In genomic region chr1:228059536-228060457, GRCh38 we compare ENCODE assay signal across 8 cellular contexts. TPM values are rescaled to one million over a fixed set of nuclear protein-coding genes. Genes with fewer than 3 reads are reported as not detected.
DNase-seq lines count a peak whose midpoint lies in the region; ATAC-seq and TF ChIP-seq lines count a peak whose summit lies in the region.

No MANE protein-coding gene starts in this region.

- H3K36me3 ChIP-seq in esophagus (ENCODE audit: control insufficient read depth in 2 of 2, insufficient read depth in 2 of 2, low read length in 1 of 2) (no peaks in the 10 kb centered on the region), osteoblast (ENCODE audit: insufficient read depth, low read length) (no peaks in the 10 kb centered on the region)

- TF ChIP-seq CTCF in osteoblast (IDR thresholded peaks at IDR 0.05; ENCODE audit: extremely low read depth, low read depth, low read length) = no peak

- DNase-seq in DMS79 (lab: John Stamatoyannopoulos, UW) (peak; percentile 60), NCI-H146 treated with DMSO at 0.1 percent for 48 hours (lab: John Stamatoyannopoulos, UW; ENCODE audit: unreplicated experiment) (peak; percentile 84), osteoblast (ENCODE audit: insufficient read length, low spot score, missing footprints) (peak; percentile 82)
- DNase-seq in activated CD8-positive, alpha-beta T cell treated with anti-CD3 and anti-CD28 coated beads, Interleukin-2, amount 10 ng/mL, durations not matched to agents 7 days and 5 days = peak; percentile 73

- H3K4me1 Mint-ChIP-seq in activated CD8-positive, alpha-beta T cell treated with anti-CD3 and anti-CD28 coated beads, Interleukin-2, amount 10 ng/mL, durations not matched to agents 7 days and 5 days (ENCODE audit: low read depth) = peaks cover 7% of the 10 kb centered on the region

- peaks cover 50% of the 10 kb centered on the region for H3K27me3 Mint-ChIP-seq in activated CD8-positive, alpha-beta T cell treated with anti-CD3 and anti-CD28 coated beads, Interleukin-2, amount 10 ng/mL, durations not matched to agents 7 days and 5 days (ENCODE audit: low read depth)

- no peaks in the 10 kb centered on the region for H3K36me3 Mint-ChIP-seq in activated CD8-positive, alpha-beta T cell treated with anti-CD3 and anti-CD28 coated beads, Interleukin-2, amount 10 ng/mL, durations not matched to agents 7 days and 5 days (ENCODE audit: low read depth)

- H3K9me3 Mint-ChIP-seq in activated CD8-positive, alpha-beta T cell treated with anti-CD3 and anti-CD28 coated beads, Interleukin-2, amount 10 ng/mL, durations not matched to agents 7 days and 5 days (ENCODE audit: insufficient read depth) = no peaks in the 10 kb centered on the region

- H3K4me3 ChIP-seq in esophagus (ENCODE audit: low read depth in 1 of 2, low read length in 2 of 2) (peak overlapping the region; percentile 34 to 40), osteoblast (ENCODE audit: insufficient read depth, low read length) (no peak overlapping the region)

- peak overlapping the region; percentile 55 for H3K4me3 Mint-ChIP-seq in activated CD8-positive, alpha-beta T cell treated with anti-CD3 and anti-CD28 coated beads, Interleukin-2, amount 10 ng/mL, durations not matched to agents 7 days and 5 days

- POLR2A ChIA-PET in activated CD8-positive, alpha-beta T cell treated with anti-CD3 and anti-CD28 coated beads, Interleukin-2, amount 10 ng/mL, durations not matched to agents 7 days and 5 days (lab: Charles Lee) = interaction anchor here (4.1 kb wide), 1 partner anchor 22 kb away, joined by 17 read pairs; the partner anchor contains the start of gene ARF1

- no peaks in the 10 kb centered on the region for H3K27me3 ChIP-seq in esophagus (ENCODE audit: control insufficient read depth in 1 of 2, insufficient read depth in 2 of 2, low read length in 2 of 2)
- H3K27me3 ChIP-seq in osteoblast (ENCODE audit: insufficient read depth, low read length) = peaks cover 56% of the 10 kb centered on the region

- no peaks in the 10 kb centered on the region for H3K79me2 ChIP-seq in osteoblast (ENCODE audit: insufficient read depth, low read length)

- H3K9me3 ChIP-seq in esophagus (ENCODE audit: control insufficient read depth in 2 of 2, insufficient read depth in 1 of 2, low read depth in 1 of 2, low read length in 1 of 2) (peaks cover 4 to 12% of the 10 kb centered on the region in 2 donors), osteoblast (ENCODE audit: low read depth, low read length) (no peaks in the 10 kb centered on the region)

- 5% methylated on average over 33 to 35 of the region's 35 CpGs for WGBS in esophagus, 2 donors

- no peak overlapping the region for H2AFZ ChIP-seq in osteoblast (ENCODE audit: low read length)

- H3K27ac ChIP-seq in esophagus (ENCODE audit: low read depth in 2 of 2, low read length in 1 of 2) (peak overlapping the region; percentile 11 to 21), osteoblast (ENCODE audit: low read depth, low read length) (no peak overlapping the region)

- no peaks in the 10 kb centered on the region for H4K20me1 ChIP-seq in osteoblast (ENCODE audit: insufficient read depth, low read length)

- H3K4me1 ChIP-seq in esophagus (ENCODE audit: control insufficient read depth in 2 of 2, insufficient read depth in 2 of 2, low read length in 1 of 2) = peaks cover 3% of the 10 kb centered on the region in 2 donors
- no peaks in the 10 kb centered on the region for H3K4me1 ChIP-seq in osteoblast (ENCODE audit: insufficient read depth, low read length)

- ATAC-seq in activated CD8-positive, alpha-beta T cell treated with anti-CD3 and anti-CD28 coated beads, Interleukin-2, amount 10 ng/mL, durations not matched to agents 7 days and 5 days = peak; percentile 70
- ATAC-seq in GM18858 (IDR thresholded peaks at IDR 0.05; ENCODE audit: unreplicated experiment) = no peak
- no peak for ATAC-seq in GM19395 (IDR thresholded peaks at IDR 0.05; ENCODE audit: unreplicated experiment)
- no peak for ATAC-seq in GM18511 (IDR thresholded peaks at IDR 0.05; ENCODE audit: unreplicated experiment)

- CTCF ChIA-PET in activated CD8-positive, alpha-beta T cell treated with anti-CD3 and anti-CD28 coated beads, Interleukin-2, amount 10 ng/mL, durations not matched to agents 7 days and 5 days (lab: Charles Lee) = no interaction called here

- no peak overlapping the region for H3K4me2 ChIP-seq in osteoblast (ENCODE audit: insufficient read depth, low read length)

- no peak overlapping the region for H3K27ac Mint-ChIP-seq in activated CD8-positive, alpha-beta T cell treated with anti-CD3 and anti-CD28 coated beads, Interleukin-2, amount 10 ng/mL, durations not matched to agents 7 days and 5 days

RNA-seq across cellular contexts. Expression of gene ARF1, which starts 22.7 kb away (rescaled TPM):
- total RNA-seq in activated CD8-positive, alpha-beta T cell treated with anti-CD3 and anti-CD28 coated beads, Interleukin-2, amount 10 ng/mL, durations not matched to agents 7 days and 5 days = 100 to 1,000 TPM; 313 to 322 TPM
- 100 to 1,000 TPM; 180 to 295 TPM for polyA plus RNA-seq in esophagus
- 231 and 248 TPM in 2 replicates for total RNA-seq in osteoblast

RNA-seq across cellular contexts. Expression of gene C1orf35, which starts 43.3 kb away (rescaled TPM):
- 10 to 100 TPM; 24.7 to 25.6 TPM for total RNA-seq in activated CD8-positive, alpha-beta T cell treated with anti-CD3 and anti-CD28 coated beads, Interleukin-2, amount 10 ng/mL, durations not matched to agents 7 days and 5 days
- polyA plus RNA-seq in esophagus = 10 to 100 TPM; 18.4 to 26.0 TPM
- total RNA-seq in osteoblast = 5.3 and 5.4 TPM in 2 replicates

RNA-seq across cellular contexts. Expression of gene MRPL55, which starts 49.3 kb away (rescaled TPM):
- total RNA-seq in activated CD8-positive, alpha-beta T cell treated with anti-CD3 and anti-CD28 coated beads, Interleukin-2, amount 10 ng/mL, durations not matched to agents 7 days and 5 days = 10 to 100 TPM; 51.1 to 60.7 TPM
- polyA plus RNA-seq in esophagus = 10 to 100 TPM; 87.0 to 94.9 TPM
- total RNA-seq in osteoblast = 34.5 and 51.4 TPM in 2 replicates

RNA-seq across cellular contexts. Expression of gene WNT3A, which starts 53.0 kb away (rescaled TPM):
- total RNA-seq in activated CD8-positive, alpha-beta T cell treated with anti-CD3 and anti-CD28 coated beads, Interleukin-2, amount 10 ng/mL, durations not matched to agents 7 days and 5 days = not detected
- polyA plus RNA-seq in esophagus = 1 to 10 TPM in 1 of 2 donors, under 1 TPM in 1; 0.69 to 1.3 TPM
- total RNA-seq in osteoblast = not detected in 2 replicates
